ENCODE assay signal across 8 cellular contexts in the genomic region with DNA sequence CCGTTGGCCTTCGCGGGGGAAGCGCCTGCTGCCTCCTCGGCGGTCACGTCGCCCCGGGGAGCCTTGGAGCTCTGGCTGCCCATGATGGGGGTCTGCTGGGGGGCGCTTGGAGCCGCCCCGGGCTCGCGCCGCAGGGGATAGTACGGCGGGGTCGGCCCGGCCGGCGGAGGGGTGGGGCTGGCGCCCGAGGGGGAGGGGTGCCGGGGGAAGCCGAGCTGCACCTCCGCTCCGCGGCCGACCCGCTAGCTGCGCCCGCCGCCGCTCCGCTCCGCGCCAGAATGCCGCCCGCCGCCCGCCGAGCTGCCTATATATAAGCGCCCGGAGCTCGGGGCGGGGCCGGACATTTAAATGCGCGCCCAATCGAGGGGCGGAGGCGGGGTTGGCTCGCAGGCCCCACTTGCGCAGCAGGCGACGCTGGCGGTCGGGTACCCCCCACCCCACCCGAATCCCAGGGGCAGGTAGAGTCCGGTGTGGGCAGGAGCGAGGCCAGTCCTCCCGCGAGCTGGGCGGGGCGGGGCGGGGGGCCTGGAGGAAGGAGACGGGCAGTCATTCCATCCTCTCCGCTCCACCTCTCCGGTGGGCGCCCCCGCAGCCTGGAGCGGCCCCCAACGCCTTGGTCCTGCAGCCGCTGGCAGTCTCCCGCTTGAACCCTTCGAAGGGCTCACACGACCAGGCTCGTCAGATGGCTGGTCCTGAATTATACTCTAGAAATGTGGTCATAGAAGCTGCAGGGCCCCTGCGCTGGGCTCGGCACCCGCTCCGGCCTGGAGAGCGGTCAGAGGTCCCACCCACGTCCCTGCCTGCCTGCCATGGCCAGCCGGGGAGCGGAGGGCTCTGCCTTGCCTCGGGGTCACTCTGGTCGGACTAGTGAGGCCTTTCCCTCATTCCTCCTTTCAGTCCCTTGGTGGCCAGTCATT. TPM values are rescaled to one million over a fixed set of nuclear protein-coding genes. Genes with fewer than 3 reads are reported as not detected.
DNase-seq lines count a peak whose midpoint lies in the region; ATAC-seq and TF ChIP-seq lines count a peak whose summit lies in the region.

A gene with protein sequence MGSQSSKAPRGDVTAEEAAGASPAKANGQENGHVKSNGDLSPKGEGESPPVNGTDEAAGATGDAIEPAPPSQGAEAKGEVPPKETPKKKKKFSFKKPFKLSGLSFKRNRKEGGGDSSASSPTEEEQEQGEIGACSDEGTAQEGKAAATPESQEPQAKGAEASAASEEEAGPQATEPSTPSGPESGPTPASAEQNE (minus strand): TSS at position 283 of the 917 bp plus-strand sequence. CDS start 200 bp downstream, at position 83.

- peaks cover 57% of the 10 kb centered on the region for H3K4me1 Mint-ChIP-seq in activated T-cell treated with anti-CD3 and anti-CD28 coated beads, Interleukin-2, amount 50 U/mL, for 72 hours (ENCODE audit: low read depth)
- H3K4me1 Mint-ChIP-seq in naive thymus-derived CD4-positive, alpha-beta T cell: peaks cover 38 to 51% (median 43%) of the 10 kb centered on the region in 7 donors
- peaks cover 73% of the 10 kb centered on the region for H3K4me1 Mint-ChIP-seq in stimulated activated memory B cell treated with anti-CD40 and anti-IgM and Interleukin-4, amounts not matched to agents 10 μg/mL and 1 μg/mL and 100 μg/mL, for 72 hours

- no peaks in the 10 kb centered on the region for H3K9me3 Mint-ChIP-seq in activated T-cell treated with anti-CD3 and anti-CD28 coated beads, Interleukin-2, amount 50 U/mL, for 72 hours
- H3K9me3 Mint-ChIP-seq in naive thymus-derived CD4-positive, alpha-beta T cell: no peaks in the 10 kb centered on the region
- no peaks in the 10 kb centered on the region for H3K9me3 Mint-ChIP-seq in stimulated activated memory B cell treated with anti-CD40 and anti-IgM and Interleukin-4, amounts not matched to agents 10 μg/mL and 1 μg/mL and 100 μg/mL, for 72 hours

- H3K36me3 ChIP-seq in fibroblast of lung (ENCODE audit: control insufficient read depth, insufficient read depth, low read length): peaks cover 5% of the 10 kb centered on the region
- peaks cover 4 to 17% (median 6%) of the 10 kb centered on the region in 3 experiments for H3K36me3 ChIP-seq in naive thymus-derived CD4-positive, alpha-beta T cell (ENCODE audit: control insufficient read depth in 2 of 3, insufficient read depth in 3 of 3, low read length in 3 of 3)

- TF ChIP-seq CTCF in AG10803 (conservative IDR thresholded peaks at IDR 0.05; ENCODE audit: low read length): no peak
- TF ChIP-seq CTCF in fibroblast of lung (conservative IDR thresholded peaks at IDR 0.05 in 1 of 2, IDR thresholded peaks at IDR 0.05 in 1 of 2; ENCODE audit: low read depth in 1 of 2, low read length in 2 of 2): no peak

- no peaks in the 10 kb centered on the region for H3K9me3 ChIP-seq in fibroblast of lung (ENCODE audit: control insufficient read depth, insufficient read depth, low read depth, low read length)
- no peaks in the 10 kb centered on the region for H3K9me3 ChIP-seq in naive thymus-derived CD4-positive, alpha-beta T cell (ENCODE audit: control insufficient read depth in 2 of 3, low read length in 3 of 3)

- H3K4me1 ChIP-seq in fibroblast of lung (ENCODE audit: control insufficient read depth, extremely low read depth, insufficient read depth, low read length): peaks cover 5% of the 10 kb centered on the region
- H3K4me1 ChIP-seq in naive thymus-derived CD4-positive, alpha-beta T cell (ENCODE audit: control insufficient read depth in 2 of 2, insufficient read depth in 2 of 2, low read length in 2 of 2): peaks cover 20 to 33% of the 10 kb centered on the region in 2 donors

- no peak within 1 kb of the TSS for H2AFZ ChIP-seq in fibroblast of lung (ENCODE audit: low read length)

- peak within 1 kb of the TSS; percentile 54 for H3K27ac Mint-ChIP-seq in activated T-cell treated with anti-CD3 and anti-CD28 coated beads, Interleukin-2, amount 50 U/mL, for 72 hours
- H3K27ac Mint-ChIP-seq in naive thymus-derived CD4-positive, alpha-beta T cell: peak within 1 kb of the TSS; percentile 74 to 95 (median 89)
- H3K27ac Mint-ChIP-seq in stimulated activated memory B cell treated with anti-CD40 and anti-IgM and Interleukin-4, amounts not matched to agents 10 μg/mL and 1 μg/mL and 100 μg/mL, for 72 hours: peak within 1 kb of the TSS; percentile 67

- H3K27me3 ChIP-seq in fibroblast of lung (ENCODE audit: control insufficient read depth, insufficient read depth, low read length): peaks cover 3% of the 10 kb centered on the region
- H3K27me3 ChIP-seq in naive thymus-derived CD4-positive, alpha-beta T cell (ENCODE audit: control insufficient read depth in 2 of 2, insufficient read depth in 2 of 2, low read length in 2 of 2): no peaks in the 10 kb centered on the region

- peak within 1 kb of the TSS; percentile 70 for H3K9ac ChIP-seq in fibroblast of lung (ENCODE audit: insufficient read depth, low read length)

- DNase-seq in AG10803 (ENCODE audit: low read depth) (peak; percentile 54), HUDEP-2 (lab: John Stamatoyannopoulos, UW; ENCODE audit: unreplicated experiment in 76 of 76) (peak in 61 of 76 experiments; percentile 13 to 72 (median 52)), fibroblast of lung (ENCODE audit: low read depth in 2 of 2) (peak; percentile 60 to 63)
- DNase-seq in activated T-cell treated with anti-CD3 and anti-CD28 coated beads, Interleukin-2, amount 50 U/mL, for 72 hours: peak; percentile 83 to 91
- peak; percentile 81 to 90 (median 87) for DNase-seq in naive thymus-derived CD4-positive, alpha-beta T cell

- H3K4me3 ChIP-seq in AG10803 (ENCODE audit: low read length): peak within 1 kb of the TSS; percentile 61
- peak within 1 kb of the TSS; percentile 43 to 71 (median 62) for H3K4me3 ChIP-seq in fibroblast of lung (replicated peaks in 1 of 4; ENCODE audit: control extremely low read depth in 1 of 4, insufficient read depth in 1 of 4, low read depth in 3 of 4, low read length in 4 of 4)
- peak within 1 kb of the TSS; percentile 60 for H3K4me3 ChIP-seq in naive thymus-derived CD4-positive, alpha-beta T cell (ENCODE audit: low read length)

- H3K27me3 Mint-ChIP-seq in activated T-cell treated with anti-CD3 and anti-CD28 coated beads, Interleukin-2, amount 50 U/mL, for 72 hours (ENCODE audit: low read depth): no peaks in the 10 kb centered on the region
- peaks cover 0 to 1% (median 0%) of the 10 kb centered on the region in 5 donors for H3K27me3 Mint-ChIP-seq in naive thymus-derived CD4-positive, alpha-beta T cell
- H3K27me3 Mint-ChIP-seq in stimulated activated memory B cell treated with anti-CD40 and anti-IgM and Interleukin-4, amounts not matched to agents 10 μg/mL and 1 μg/mL and 100 μg/mL, for 72 hours: no peaks in the 10 kb centered on the region

- intact Hi-C loops in naive thymus-derived CD4-positive, alpha-beta T cell (cut with micrococcal nuclease): loop anchor here (1.0 to 5.0 kb wide), 16 partner anchors 14 to 689 kb away; a partner anchor contains a TSS

- H4K20me1 ChIP-seq in fibroblast of lung (ENCODE audit: control insufficient read depth, extremely low read depth, insufficient read depth, low read length): no peaks in the 10 kb centered on the region

- peak; percentile 99 for TF ChIP-seq POLR2A in GM19193 (IDR thresholded peaks at IDR 0.05; ENCODE audit: extremely low read depth, insufficient read depth, insufficient read length)

- H3K27ac ChIP-seq in fibroblast of lung (ENCODE audit: insufficient read depth, low read length): no peak within 1 kb of the TSS
- H3K27ac ChIP-seq in naive thymus-derived CD4-positive, alpha-beta T cell (ENCODE audit: low read depth, low read length): peak within 1 kb of the TSS; percentile 70

- CTCF ChIA-PET in naive thymus-derived CD4-positive, alpha-beta T cell (lab: Charles Lee): interaction anchor here (0.7 to 3.0 kb wide), 10 partner anchors 9 to 127 kb away, joined by 3 to 14 read pairs (median 4); a partner anchor contains a TSS

- H3K4me2 ChIP-seq in fibroblast of lung (ENCODE audit: extremely low read depth, insufficient read depth, low read length): peak within 1 kb of the TSS; percentile 64

- H3K79me2 ChIP-seq in fibroblast of lung (ENCODE audit: control insufficient read depth, insufficient read depth, low read length): peaks cover 5% of the 10 kb centered on the region

- H3K36me3 Mint-ChIP-seq in activated T-cell treated with anti-CD3 and anti-CD28 coated beads, Interleukin-2, amount 50 U/mL, for 72 hours (ENCODE audit: insufficient read depth in 2 of 2): peaks cover 2 to 9% of the 10 kb centered on the region in 2 donors
- peaks cover 0 to 13% (median 4%) of the 10 kb centered on the region in 5 donors for H3K36me3 Mint-ChIP-seq in naive thymus-derived CD4-positive, alpha-beta T cell
- H3K36me3 Mint-ChIP-seq in stimulated activated memory B cell treated with anti-CD40 and anti-IgM and Interleukin-4, amounts not matched to agents 10 μg/mL and 1 μg/mL and 100 μg/mL, for 72 hours: peaks cover 18% of the 10 kb centered on the region

- peak within 1 kb of the TSS; percentile 84 to 90 for H3K4me3 Mint-ChIP-seq in activated T-cell treated with anti-CD3 and anti-CD28 coated beads, Interleukin-2, amount 50 U/mL, for 72 hours
- H3K4me3 Mint-ChIP-seq in naive thymus-derived CD4-positive, alpha-beta T cell: peak within 1 kb of the TSS; percentile 82 to 93 (median 90)
- H3K4me3 Mint-ChIP-seq in stimulated activated memory B cell treated with anti-CD40 and anti-IgM and Interleukin-4, amounts not matched to agents 10 μg/mL and 1 μg/mL and 100 μg/mL, for 72 hours: peak within 1 kb of the TSS; percentile 89

- ATAC-seq in activated T-cell treated with anti-CD3 and anti-CD28 coated beads, Interleukin-2, amount 50 U/mL, for 72 hours (replicated peaks in 1 of 2): peak; percentile 47 to 60
- ATAC-seq in naive thymus-derived CD4-positive, alpha-beta T cell: peak; percentile 64
- ATAC-seq in stimulated activated memory B cell treated with anti-CD40 and anti-IgM and Interleukin-4, amounts not matched to agents 10 μg/mL and 1 μg/mL and 100 μg/mL, for 72 hours: peak; percentile 69

- POLR2A ChIA-PET in naive thymus-derived CD4-positive, alpha-beta T cell (lab: Charles Lee): interaction anchor here (0.6 to 6.3 kb wide), 46 partner anchors 8 to 228 kb away, joined by 3 to 64 read pairs (median 6); a partner anchor contains a TSS

TF ChIP-seq in PFSK-1, 5 proteins besides CTCF, POLR2A, EP300 and RAD21 (continues in another document):
- TF ChIP-seq POLR2AphosphoS5 (IDR thresholded peaks at IDR 0.05; ENCODE audit: low read depth, low read length): peak; percentile 61

RNA-seq across cellular contexts. Expression of the gene that starts here (rescaled TPM):
- 14.9 TPM for polyA plus RNA-seq in PFSK-1 (2012; ENCODE audit: insufficient read length, low read depth)
- 10 to 100 TPM; 12.3 to 14.9 TPM for total RNA-seq in activated T-cell treated with anti-CD3 and anti-CD28 coated beads, Interleukin-2, amount 50 U/mL, for 72 hours
- 11.7 and 33.1 TPM in 2 replicates for total RNA-seq in fibroblast of lung
- polyA plus RNA-seq in fibroblast of lung: 79.1 and 107 TPM in 2 replicates
- polyA plus RNA-seq in fibroblast of lung (2012): 69.7 and 85.1 TPM in 2 replicates
- polyA minus RNA-seq in fibroblast of lung (ENCODE audit: low replicate concordance): 61.8 and 88.9 TPM in 2 replicates
- total RNA-seq in naive thymus-derived CD4-positive, alpha-beta T cell: 10 to 100 TPM; 22.2 to 70.2 (median 41.7) TPM
- 100 to 1,000 TPM; 175 to 222 TPM for polyA plus RNA-seq in naive thymus-derived CD4-positive, alpha-beta T cell
